Comparison of ENCODE assay signal across 9 cellular contexts in genomic region chr14:51468523-51468922, GRCh38.
"Had no signal": no experiment of that assay in that cellular context is flagged by ENCODE, and none has a peak within 500 bp of the region (broad histone marks: within the 10 kb centered on the region; RNA-seq: fewer than 3 reads in every experiment).

No MANE protein-coding gene starts in this region.

- FAIRE-seq: HepG2 had no signal

- DNase-seq: GM23248, GOT3, H7, HFFc6, KBM-7 had no signal

- H3K36me3 ChIP-seq: HAP-1 had no signal

- H2AFZ ChIP-seq: GM23248 had no signal

- ATAC-seq: HCT116, HepG2 had no signal

- H3K9me3 ChIP-seq: HAP-1 had no signal

- H3K9ac ChIP-seq: GM23248 had no signal

- H3K27ac ChIP-seq: GM23248, HL-60 had no signal

- H3K4me1 ChIP-seq: HAP-1 had no signal

- H3K4me3 ChIP-seq: GM23248, HAP-1 had no signal
